8 cellular contexts compared by ENCODE assay signal in the genomic region with DNA sequence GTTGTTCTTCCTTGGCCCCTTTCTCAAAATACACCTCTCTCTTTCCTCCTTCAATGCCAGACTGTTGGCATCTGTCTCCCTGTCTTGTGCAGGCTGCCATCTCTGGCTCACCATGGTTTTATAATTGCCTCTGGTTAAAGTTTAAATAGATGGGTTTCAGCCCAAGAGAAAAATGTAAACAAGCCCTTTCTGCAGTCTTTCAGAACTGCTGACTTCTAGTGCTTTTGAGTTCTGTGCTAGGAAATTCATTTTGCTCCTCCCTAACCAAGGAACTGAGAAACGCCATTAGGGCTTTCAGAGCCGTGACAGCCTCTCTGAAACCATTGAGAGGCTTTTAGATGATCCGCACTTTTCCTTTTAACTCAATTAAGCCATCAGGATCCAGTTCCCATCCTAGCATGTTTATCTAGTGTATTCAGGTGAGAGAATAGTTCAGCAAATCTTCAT.
DNase-seq lines count a peak whose midpoint lies in the region; ATAC-seq and TF ChIP-seq lines count a peak whose summit lies in the region.

No MANE protein-coding gene starts in this region.

- TF ChIP-seq CTCF in coronary artery (IDR thresholded peaks at IDR 0.05), result no peak
- no peak for TF ChIP-seq CTCF in neural progenitor cell (IDR thresholded peaks at IDR 0.05)

- H3K4me1 ChIP-seq in neural progenitor cell, result no peaks in the 10 kb centered on the region
- H3K4me1 ChIP-seq in aorta (ENCODE audit: control insufficient read depth in 1 of 2, insufficient read depth in 2 of 2, low read length in 2 of 2), result no peaks in the 10 kb centered on the region

- peaks cover 3% of the 10 kb centered on the region for H3K4me1 Mint-ChIP-seq in neural progenitor cell

- no peak overlapping the region for H3K4me2 ChIP-seq in neural progenitor cell

- no peak overlapping the region for H3K27ac Mint-ChIP-seq in neural progenitor cell

- DNase-seq in DMS79 (lab: John Stamatoyannopoulos, UW) (peak; percentile 71), HT-29 (ENCODE audit: low spot score) (peak; percentile 31), coronary artery (ENCODE audit: low spot score) (no peak), neural progenitor cell (ENCODE audit: low spot score) (no peak), aorta (no peak)
- no peak for DNase-seq in NK-92 treated with Interleukin-12 subunit alpha and Interleukin-12 subunit beta, amount 100 ng/mL, for 24 hours (lab: John Stamatoyannopoulos, UW)
- no peak for DNase-seq in stimulated activated CD4-positive, alpha-beta T cell treated with anti-CD3 and anti-CD28 coated beads, Interleukin-4, amount 100 ng/mL, for 4 hours

- intact Hi-C loops in aorta (cut with DNase I), result no loop called here

- no peaks in the 10 kb centered on the region for H3K79me2 ChIP-seq in neural progenitor cell (ENCODE audit: low read depth)

- H3K9me3 Mint-ChIP-seq in neural progenitor cell, result peaks cover 3% of the 10 kb centered on the region

- H3K36me3 ChIP-seq in neural progenitor cell (no peaks in the 10 kb centered on the region), aorta (ENCODE audit: control insufficient read depth in 1 of 2, insufficient read depth in 2 of 2, low read length in 1 of 2) (no peaks in the 10 kb centered on the region)

- H2AFZ ChIP-seq in neural progenitor cell (replicated peaks), result peak overlapping the region; percentile 47

- H3K4me3 ChIP-seq in coronary artery (no peak overlapping the region), neural progenitor cell (no peak overlapping the region), aorta (ENCODE audit: low read length in 2 of 2) (no peak overlapping the region)

- peaks cover 2% of the 10 kb centered on the region for H3K27me3 Mint-ChIP-seq in neural progenitor cell (ENCODE audit: insufficient read depth, low read depth)

- no peaks in the 10 kb centered on the region for H3F3A ChIP-seq in neural progenitor cell (ENCODE audit: low read depth)

- H3K27me3 ChIP-seq in neural progenitor cell (no peaks in the 10 kb centered on the region), aorta (ENCODE audit: control insufficient read depth in 1 of 2, insufficient read depth in 2 of 2, low read length in 1 of 2) (no peaks in the 10 kb centered on the region)

- 64 to 66% methylated on average over 3 of the region's 3 CpGs for WGBS in aorta, 2 donors

- H3K4me3 Mint-ChIP-seq in neural progenitor cell, result no peak overlapping the region

- H3K36me3 Mint-ChIP-seq in neural progenitor cell, result no peaks in the 10 kb centered on the region

- H3K9ac ChIP-seq in neural progenitor cell, result no peak overlapping the region

- ATAC-seq in GM21360 (IDR thresholded peaks at IDR 0.05; ENCODE audit: unreplicated experiment) (no peak), aorta (ENCODE audit: low FRiP score) (no peak)

- no peaks in the 10 kb centered on the region for H3K9me3 ChIP-seq in neural progenitor cell (ENCODE audit: low read depth)
- no peaks in the 10 kb centered on the region for H3K9me3 ChIP-seq in aorta (ENCODE audit: control insufficient read depth, low read length)

- H4K20me1 ChIP-seq in neural progenitor cell (ENCODE audit: low read depth), result no peaks in the 10 kb centered on the region

- peak overlapping the region; percentile 2 to 71 for H3K27ac ChIP-seq in coronary artery
- no peak overlapping the region for H3K27ac ChIP-seq in neural progenitor cell
- H3K27ac ChIP-seq in aorta (ENCODE audit: low read depth in 1 of 2, low read length in 2 of 2), result no peak overlapping the region

Comparison
In these comparisons a context has a peak if more than half of its experiments do, and no peak if none do; other contexts are left out.
1. DNase-seq: peak in DMS79 (single experiment) and HT-29 (single experiment); none in coronary artery (single experiment), neural progenitor cell (single experiment), NK-92 treated with Interleukin-12 subunit alpha and Interleukin-12 subunit beta, amount 100 ng/mL, for 24 hours (single experiment), stimulated activated CD4-positive, alpha-beta T cell treated with anti-CD3 and anti-CD28 coated beads, Interleukin-4, amount 100 ng/mL, for 4 hours (0 of 2) and aorta (0 of 2).
2. H3K27ac ChIP-seq: peak in coronary artery (2 of 2); none in neural progenitor cell (single experiment) and aorta (0 of 2).